ENCODE assay signal across 14 cellular contexts in genomic region chr1:47774986-47775834, GRCh38.
A peak's percentile ranks its signal among the peaks of the same experiment; 100 is the strongest.
DNase-seq lines count a peak whose midpoint lies in the region; ATAC-seq and TF ChIP-seq lines count a peak whose summit lies in the region.
"Had no signal": no experiment of that assay in that cellular context is flagged by ENCODE, and none has a peak within 500 bp of the region (broad histone marks: within the 10 kb centered on the region; RNA-seq: fewer than 3 reads in every experiment).

No MANE protein-coding gene starts in this region.

- no peak overlapping the region for H3K23ac ChIP-seq in mesendoderm (ENCODE audit: low read length)

- no peak overlapping the region for H3K4ac ChIP-seq in mesendoderm (ENCODE audit: low read depth, low read length)

- H3K4me3 Mint-ChIP-seq in endodermal cell, result no peak overlapping the region
- H3K4me3 Mint-ChIP-seq: CD8-positive, alpha-beta memory T cell had no signal

- no peak overlapping the region for H3K4me2 ChIP-seq in mesendoderm (ENCODE audit: low read length)
- H3K4me2 ChIP-seq: BLaER1 had no signal

- H2BK5ac ChIP-seq in mesendoderm (ENCODE audit: low read length), result no peak overlapping the region

- H3K4me1 ChIP-seq in mesendoderm (ENCODE audit: control insufficient read depth, low read depth, low read length), result no peaks in the 10 kb centered on the region
- peaks cover 4% of the 10 kb centered on the region for H3K4me1 ChIP-seq in endodermal cell (ENCODE audit: control insufficient read depth, insufficient read depth, low read length)
- H3K4me1 ChIP-seq: Caco-2 had no signal

- no peak overlapping the region for H2BK15ac ChIP-seq in mesendoderm (replicated peaks; ENCODE audit: low read depth)

- no peaks in the 10 kb centered on the region for H3K9me3 Mint-ChIP-seq in endodermal cell
- H3K9me3 Mint-ChIP-seq: CD8-positive, alpha-beta memory T cell had no signal

- H3K79me1 ChIP-seq in mesendoderm (ENCODE audit: low read length), result no peaks in the 10 kb centered on the region

- H2AK5ac ChIP-seq in mesendoderm (ENCODE audit: low read length), result no peak overlapping the region

- H3K9me3 ChIP-seq in endodermal cell (ENCODE audit: control insufficient read depth, low read length), result no peaks in the 10 kb centered on the region
- H3K9me3 ChIP-seq: Caco-2 had no signal

- H3K9ac ChIP-seq in mesendoderm (ENCODE audit: low read length), result no peak overlapping the region
- no peak overlapping the region for H3K9ac ChIP-seq in endodermal cell (ENCODE audit: extremely low read depth, low read length, poor library complexity, severe bottlenecking)
- H3K9ac ChIP-seq: BLaER1, GM23248 had no signal

- no peaks in the 10 kb centered on the region for H3K27me3 ChIP-seq in mesendoderm (ENCODE audit: insufficient read depth, low read length, poor library complexity)
- H3K27me3 ChIP-seq in endodermal cell (ENCODE audit: control insufficient read depth, insufficient read depth, low read length, poor library complexity, severe bottlenecking), result no peaks in the 10 kb centered on the region
- H3K27me3 ChIP-seq: BLaER1 had no signal

- intact Hi-C loops in Right ventricle myocardium inferior (cut with DNase I), result no loop called here
- intact Hi-C loops in left cardiac atrium (cut with DNase I), result no loop called here

- no peak overlapping the region for H2BK120ac ChIP-seq in mesendoderm (ENCODE audit: low read depth, low read length)

- no peaks in the 10 kb centered on the region for H3K36me3 ChIP-seq in mesendoderm (ENCODE audit: control insufficient read depth, insufficient read depth, low read length)
- peaks cover 49% of the 10 kb centered on the region for H3K36me3 ChIP-seq in endodermal cell (ENCODE audit: control insufficient read depth, insufficient read depth, low read length)
- H3K36me3 ChIP-seq: BLaER1 had no signal

- H3K79me2 ChIP-seq in mesendoderm (ENCODE audit: control insufficient read depth, insufficient read depth, low read length), result no peaks in the 10 kb centered on the region

- H3K4me3 ChIP-seq in mesendoderm (ENCODE audit: low read length), result no peak overlapping the region
- no peak overlapping the region for H3K4me3 ChIP-seq in endodermal cell (ENCODE audit: low read length)
- H3K4me3 ChIP-seq: BLaER1, GM12878, GM23248 had no signal

- H3K27ac ChIP-seq in mesendoderm (ENCODE audit: low read depth, low read length) (no peak overlapping the region), endodermal cell (ENCODE audit: low read depth, low read length) (no peak overlapping the region)
- H3K27ac ChIP-seq: BLaER1, GM23248 had no signal

- peak; percentile 60 for DNase-seq in Right ventricle myocardium inferior (ENCODE audit: missing footprints)
- DNase-seq in left cardiac atrium, result no peak
- peak; percentile 66 for DNase-seq in islet precursor cell
- peak; percentile 38 for DNase-seq in mesendoderm
- no peak for DNase-seq in NCI-H526 (lab: John Stamatoyannopoulos, UW)
- no peak for DNase-seq in endodermal cell
- DNase-seq: 8988T; AML-193; Caco-2; CD8-positive, alpha-beta memory T cell; GM23248 had no signal

- peaks cover 62% of the 10 kb centered on the region for H3K36me3 Mint-ChIP-seq in endodermal cell (ENCODE audit: low read depth)
- H3K36me3 Mint-ChIP-seq: CD8-positive, alpha-beta memory T cell had no signal

- no peak overlapping the region for H4K8ac ChIP-seq in mesendoderm (ENCODE audit: low read depth, low read length)

- H3K56ac ChIP-seq in mesendoderm (ENCODE audit: low read length), result no peak overlapping the region

- no peak overlapping the region for H4K5ac ChIP-seq in mesendoderm (ENCODE audit: low read length)

- no peaks in the 10 kb centered on the region for H3K27me3 Mint-ChIP-seq in endodermal cell (ENCODE audit: insufficient read depth)

- no peak for ATAC-seq in Right ventricle myocardium inferior
- ATAC-seq in left cardiac atrium, result no peak
- ATAC-seq in HG03460 (IDR thresholded peaks at IDR 0.05; ENCODE audit: unreplicated experiment), result no peak
- ATAC-seq: GM12878 had no signal

- no peak for TF ChIP-seq CTCF in endodermal cell (conservative IDR thresholded peaks at IDR 0.05)

- H3K4me1 Mint-ChIP-seq in endodermal cell, result no peaks in the 10 kb centered on the region
- H3K4me1 Mint-ChIP-seq: CD8-positive, alpha-beta memory T cell had no signal

- no peak overlapping the region for H3K18ac ChIP-seq in mesendoderm (ENCODE audit: low read length)

- WGBS in mesendoderm (ENCODE audit: extremely low coverage, insufficient coverage, low lambda C conversion rate), result no CpG with 5 or more reads among the region's 24 CpGs
- WGBS in endodermal cell (ENCODE audit: insufficient coverage in 1 of 2, insufficient read length in 1 of 2), 2 experiments, result 91 to 92% methylated on average over 8 to 24 of the region's 24 CpGs

- H3K27ac Mint-ChIP-seq in endodermal cell, result no peak overlapping the region
- H3K27ac Mint-ChIP-seq: CD8-positive, alpha-beta memory T cell had no signal

Comparison
In these comparisons a context has a peak if more than half of its experiments do, and no peak if none do; other contexts are left out.
1. DNase-seq: peak in Right ventricle myocardium inferior (single experiment), islet precursor cell (single experiment) and mesendoderm (single experiment); none in left cardiac atrium (single experiment), NCI-H526 (0 of 2) and endodermal cell (single experiment).